ENCODE assay signal across 8 cellular contexts in genomic region chr1:119008483-119009299, GRCh38. TPM values are rescaled to one million over a fixed set of nuclear protein-coding genes. Genes with fewer than 3 reads are reported as not detected.
DNase-seq lines count a peak whose midpoint lies in the region; ATAC-seq and TF ChIP-seq lines count a peak whose summit lies in the region.

No MANE protein-coding gene starts in this region.

- H3K9me3 ChIP-seq in GM23248 (ENCODE audit: low read depth) (no peaks in the 10 kb centered on the region), ovary (no peaks in the 10 kb centered on the region)

- CTCF ChIA-PET in activated B cell treated with CpG ODN at 0.5 μM for 24 hours (lab: Charles Lee), result interaction anchor here (0.6 to 2.5 kb wide), 8 partner anchors 12 to 858 kb away, joined by 3 to 19 read pairs (median 4); no protein-coding TSS in a partner anchor

- ATAC-seq in activated B cell treated with CpG ODN at 0.5 μM for 24 hours (ENCODE audit: low read depth), result no peak
- no peak for ATAC-seq in GM21367 (IDR thresholded peaks at IDR 0.05; ENCODE audit: unreplicated experiment)

- TF ChIP-seq CTCF in activated B cell treated with CpG ODN at 0.5 μM for 24 hours (IDR thresholded peaks at IDR 0.05) (no peak), ovary (IDR thresholded peaks at IDR 0.05) (peak in 2 of 3 donors; percentile 21 to 41)

- H3K4me2 ChIP-seq in GM23248 (ENCODE audit: unreplicated experiment), result peak overlapping the region; percentile 98

- peaks cover 24% of the 10 kb centered on the region for H3F3A ChIP-seq in GM23248 (ENCODE audit: insufficient read depth)

- in situ Hi-C loops in GM23248 (cut with MboI), result no loop called here

- H3K36me3 ChIP-seq in GM23248 (ENCODE audit: low read depth), result no peaks in the 10 kb centered on the region
- no peaks in the 10 kb centered on the region for H3K36me3 ChIP-seq in ovary

- DNase-seq in ELR (ENCODE audit: low read depth) (peak; percentile 69), GM23248 (peak; percentile 79), NCI-H1694 (lab: John Stamatoyannopoulos, UW) (peak; percentile 21), activated B cell treated with CpG ODN at 0.5 μM for 24 hours (no peak), globus pallidus (ENCODE audit: low spot score) (peak; percentile 12), ovary (no peak), GM19238 (ENCODE audit: insufficient read length, low spot score) (no peak)

- H3K79me2 ChIP-seq in GM23248 (ENCODE audit: insufficient read depth), result no peaks in the 10 kb centered on the region

- H3K27ac ChIP-seq in GM23248 (peak overlapping the region; percentile 78), ovary (no peak overlapping the region)

- POLR2A ChIA-PET in activated B cell treated with CpG ODN at 0.5 μM for 24 hours (lab: Charles Lee), result no interaction called here

- no peaks in the 10 kb centered on the region for H3K9me3 Mint-ChIP-seq in activated B cell treated with CpG ODN at 0.5 μM for 24 hours

- peak overlapping the region; percentile 78 for H2AFZ ChIP-seq in GM23248

- 2 to 4% methylated on average over 21 to 22 of the region's 22 CpGs for WGBS in GM23248 (ENCODE audit: low coverage in 1 of 2, low lambda C conversion rate in 2 of 2, missing lambda C conversion rate in 2 of 2), 2 experiments
- 3 to 5% (median 4%) methylated on average over 22 of the region's 22 CpGs for WGBS in ovary, 3 donors

- peaks cover 48% of the 10 kb centered on the region for H3K27me3 Mint-ChIP-seq in activated B cell treated with CpG ODN at 0.5 μM for 24 hours

- peak overlapping the region; percentile 73 for H3K9ac ChIP-seq in GM23248

- H3K9me2 ChIP-seq in GM23248 (ENCODE audit: insufficient read depth), result no peaks in the 10 kb centered on the region

- intact Hi-C loops in activated B cell treated with CpG ODN at 0.5 μM for 24 hours (cut with micrococcal nuclease) (loop anchor here (1.0 kb wide), 1 partner anchor 21 kb away; no protein-coding TSS in a partner anchor), ovary (cut with DNase I) (no loop called here)

- no peak for TF ChIP-seq POLR2A in ovary (IDR thresholded peaks at IDR 0.05)

- H3K4me3 ChIP-seq in GM23248 (peak overlapping the region; percentile 72), ovary (peak overlapping the region; percentile 27)

- 0 out of 2 replicates have a peak, but pooled peaks cover 7% of the 10 kb centered on the region for H3K27me3 ChIP-seq in GM23248 (replicated peaks; ENCODE audit: insufficient read depth)
- no peaks in the 10 kb centered on the region for H3K27me3 ChIP-seq in ovary

- peak overlapping the region; percentile 24 for H3K27ac Mint-ChIP-seq in activated B cell treated with CpG ODN at 0.5 μM for 24 hours

- H4K20me1 ChIP-seq in GM23248 (ENCODE audit: insufficient read depth), result no peaks in the 10 kb centered on the region

- H3K36me3 Mint-ChIP-seq in activated B cell treated with CpG ODN at 0.5 μM for 24 hours (ENCODE audit: low read depth), result peaks cover 3% of the 10 kb centered on the region

- TF ChIP-seq EP300 in ovary (IDR thresholded peaks at IDR 0.05), result no peak

- H3K4me1 ChIP-seq in GM23248 (ENCODE audit: insufficient read depth), result peaks cover 19% of the 10 kb centered on the region
- H3K4me1 ChIP-seq in ovary (ENCODE audit: insufficient read depth), result peaks cover 9% of the 10 kb centered on the region

- H3K4me1 Mint-ChIP-seq in activated B cell treated with CpG ODN at 0.5 μM for 24 hours, result peaks cover 13% of the 10 kb centered on the region

- peak overlapping the region; percentile 72 for H3K4me3 Mint-ChIP-seq in activated B cell treated with CpG ODN at 0.5 μM for 24 hours

RNA-seq across cellular contexts. Expression of gene TBX15, which starts 20.5 kb away (rescaled TPM):
- 32.2 and 38.7 TPM in 2 replicates for total RNA-seq in GM23248 (2014; rRNA removed; shearing (Covaris generic))
- polyA plus RNA-seq in GM23248 (2016; fragmentation: Nextera tagmentation; extraction: Ambion mirVana) (39.8 and 41.7 TPM in 2 replicates), ovary (under 1 TPM; 0.10 to 0.42 TPM)
- total RNA-seq in activated B cell treated with CpG ODN at 0.5 μM for 24 hours (0.09 and 0.15 TPM in 2 replicates), ovary (under 1 TPM in 6 of 7 donors, not detected in 1; 0.08 to 0.60 (median 0.20) TPM)

Comparison
In these comparisons a context has a peak if more than half of its experiments do, and no peak if none do; other contexts are left out.
1. DNase-seq: peak in ELR (single experiment), GM23248 (single experiment), NCI-H1694 (single experiment) and globus pallidus (single experiment); none in activated B cell treated with CpG ODN at 0.5 μM for 24 hours (single experiment), ovary (0 of 5) and GM19238 (single experiment).
2. RNA of gene TBX15, which starts 20.5 kb away (total RNA-seq): 32.2 to 38.7 TPM in GM23248; 0.08 to 0.60 TPM in ovary and 0.09 to 0.15 TPM in activated B cell treated with CpG ODN at 0.5 μM for 24 hours; every median in the first group is over 10 times any median in the second.